26 cellular contexts compared by ENCODE assay signal in the genomic region with DNA sequence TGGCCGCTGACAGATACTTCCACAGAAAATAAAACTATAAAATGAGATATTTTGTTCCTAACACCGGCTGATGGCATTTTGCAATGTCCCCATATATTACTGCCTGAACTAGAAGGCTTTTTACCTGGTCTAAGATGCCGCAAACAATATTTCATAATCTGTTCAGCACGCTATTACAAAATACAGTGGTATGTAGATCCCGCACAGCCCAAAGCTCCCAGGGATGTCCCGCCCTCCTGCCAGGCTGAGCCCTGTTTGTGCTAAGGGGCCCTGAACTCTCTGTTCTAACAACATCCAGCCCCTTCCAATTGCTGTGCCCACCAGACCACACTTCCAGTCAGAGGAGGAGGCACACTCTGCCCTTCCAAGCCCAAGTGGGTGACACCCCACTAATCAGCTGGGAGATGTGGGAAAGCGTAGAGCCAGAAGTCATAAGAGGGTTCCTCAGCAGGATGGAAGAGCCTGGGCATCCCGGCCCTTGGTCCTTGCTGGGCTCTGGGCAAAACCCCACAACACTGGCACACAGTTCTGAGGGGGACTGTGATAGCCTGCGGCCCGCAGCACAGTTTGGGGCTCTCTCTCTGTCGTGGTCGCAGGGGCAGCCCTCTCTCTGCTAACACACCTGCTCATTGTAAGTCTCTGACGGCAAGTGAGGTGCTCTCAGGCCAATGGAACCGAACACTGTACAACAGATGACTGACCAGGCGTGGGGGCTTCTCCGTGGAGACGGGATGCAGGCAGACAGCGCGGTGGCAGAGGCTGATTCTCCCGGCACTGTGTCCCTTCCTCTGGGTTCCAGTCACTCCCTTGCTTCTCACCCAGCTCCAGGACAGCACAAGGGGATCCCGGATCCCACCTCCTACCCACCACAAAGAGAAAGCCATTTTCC. TPM values are rescaled to one million over a fixed set of nuclear protein-coding genes. Genes with fewer than 3 reads are reported as not detected.
DNase-seq lines count a peak whose midpoint lies in the region; ATAC-seq, FAIRE-seq and TF ChIP-seq lines count a peak whose summit lies in the region.
"Had no signal": no experiment of that assay in that cellular context is flagged by ENCODE, and none has a peak within 500 bp of the region (broad histone marks: within the 10 kb centered on the region; RNA-seq: fewer than 3 reads in every experiment).

No MANE protein-coding gene starts in this region.

- H3K9me3 Mint-ChIP-seq in MCF 10A (ENCODE audit: unreplicated experiment) (no peaks in the 10 kb centered on the region), osteocyte (ENCODE audit: unreplicated experiment) (no peaks in the 10 kb centered on the region)
- H3K9me3 Mint-ChIP-seq in natural killer cell treated with Interleukin-12 subunit alpha and Interleukin-12 subunit beta and Interleukin-15 and Interleukin-18, amount 100 ng/mL, for 72 hours, result no peaks in the 10 kb centered on the region
- H3K9me3 Mint-ChIP-seq: CD14-positive monocyte, H9, HFFc6 had no signal

- TF ChIP-seq CTCF in MCF 10A (IDR thresholded peaks at IDR 0.05; ENCODE audit: unreplicated experiment) (no peak), mammary epithelial cell (conservative IDR thresholded peaks at IDR 0.05 in 1 of 2, IDR thresholded peaks at IDR 0.05 in 1 of 2; ENCODE audit: extremely low read depth in 1 of 2, insufficient read depth in 1 of 2, low read depth in 1 of 2, low read length in 2 of 2) (no peak), coronary artery (IDR thresholded peaks at IDR 0.05) (no peak), HepG2 (CRISPR knock-in tag; IDR thresholded peaks at IDR 0.05) (no peak), osteocyte (IDR thresholded peaks at IDR 0.05) (no peak)

- no peak for FAIRE-seq in HepG2 (lab: Jason Lieb, UNC)
- FAIRE-seq: A204.1, HTR-8/SVneo had no signal

- no peak for TF ChIP-seq POLR2A in HepG2 (IDR thresholded peaks at IDR 0.05; ENCODE audit: insufficient read depth in 1 of 2, low read depth in 2 of 2, low read length in 2 of 2)

- no peak overlapping the region for H3K4me3 ChIP-seq in mammary epithelial cell (replicated peaks in 1 of 3; ENCODE audit: insufficient read depth in 1 of 3, low read depth in 2 of 3, low read length in 3 of 3)
- no peak overlapping the region for H3K4me3 ChIP-seq in coronary artery
- no peak overlapping the region for H3K4me3 ChIP-seq in HepG2 (replicated peaks in 1 of 3; ENCODE audit: insufficient read depth in 1 of 3, low read depth in 2 of 3, low read length in 3 of 3)

- H3K36me3 ChIP-seq in mammary epithelial cell (ENCODE audit: insufficient read depth, low read length) (no peaks in the 10 kb centered on the region), HepG2 (replicated peaks in 1 of 2; ENCODE audit: control insufficient read depth in 1 of 2, insufficient read depth in 2 of 2, low read length in 2 of 2) (peaks cover 23 to 62% of the 10 kb centered on the region in 2 experiments)

- in situ Hi-C loops in mammary epithelial cell (cut with MboI; ENCODE audit: low sequenced_read_pairs in 2 of 2), result no loop called here
- in situ Hi-C loops in HepG2 (cut with HindIII; ENCODE audit: extremely low pct_ligation_motif_present, low pct_unique_long_range_greater_than_20kb), result loop anchor here (10.0 kb wide), 1 partner anchor 211 kb away; no protein-coding TSS in a partner anchor

- H4K20me1 ChIP-seq in mammary epithelial cell (ENCODE audit: insufficient read depth, low read length) (no peaks in the 10 kb centered on the region), HepG2 (ENCODE audit: insufficient read depth, low read length) (no peaks in the 10 kb centered on the region)

- H2AFZ ChIP-seq in mammary epithelial cell (ENCODE audit: low read depth, low read length) (no peak overlapping the region), HepG2 (ENCODE audit: low read length) (no peak overlapping the region)

- POLR2A ChIA-PET in MCF 10A (lab: Yijun Ruan, JAX) (no interaction called here), HepG2 (lab: Yijun Ruan, JAX) (interaction anchor here (1.3 to 1.6 kb wide), 2 partner anchors 11 to 54 kb away, joined by 4 to 5 read pairs; no protein-coding TSS in a partner anchor)

- CTCF ChIA-PET in MCF 10A (lab: Yijun Ruan, JAX) (no interaction called here), mammary epithelial cell (lab: Charles Lee; ENCODE audit: low non-redundant PET) (no interaction called here), HepG2 (lab: Yijun Ruan, JAX; ENCODE audit: low intra/inter-chr PET ratio, low total read pairs) (no interaction called here)

- no peak for TF ChIP-seq EP300 in HepG2 (IDR thresholded peaks at IDR 0.05; ENCODE audit: low read depth in 2 of 2, low read length in 2 of 2)
- TF ChIP-seq EP300 in HepG2 (CRISPR knock-in tag; IDR thresholded peaks at IDR 0.05; ENCODE audit: borderline replicate concordance), result no peak

- H3K36me3 Mint-ChIP-seq in MCF 10A (ENCODE audit: insufficient read depth, unreplicated experiment), result peaks cover 20% of the 10 kb centered on the region
- H3K36me3 Mint-ChIP-seq in osteocyte (ENCODE audit: unreplicated experiment), result no peaks in the 10 kb centered on the region
- no peaks in the 10 kb centered on the region for H3K36me3 Mint-ChIP-seq in natural killer cell treated with Interleukin-12 subunit alpha and Interleukin-12 subunit beta and Interleukin-15 and Interleukin-18, amount 100 ng/mL, for 72 hours
- H3K36me3 Mint-ChIP-seq: CD14-positive monocyte, IgD-negative memory B cell had no signal

- BruUV-seq in MCF 10A (replicated peaks; lab: Mats Ljungman, UMichigan) (no TSS peak), mammary epithelial cell (replicated peaks; lab: Mats Ljungman, UMichigan) (no TSS peak), HepG2 (replicated peaks; lab: Mats Ljungman, UMichigan) (no TSS peak)

- H3K4me3 Mint-ChIP-seq in MCF 10A (ENCODE audit: unreplicated experiment) (no peak overlapping the region), osteocyte (ENCODE audit: unreplicated experiment) (no peak overlapping the region)
- H3K4me3 Mint-ChIP-seq in natural killer cell treated with Interleukin-12 subunit alpha and Interleukin-12 subunit beta and Interleukin-15 and Interleukin-18, amount 100 ng/mL, for 72 hours, result no peak overlapping the region
- H3K4me3 Mint-ChIP-seq: B cell, H9, HFFc6 had no signal

- H3K4me1 Mint-ChIP-seq in MCF 10A (ENCODE audit: insufficient read depth, unreplicated experiment) (no peaks in the 10 kb centered on the region), osteocyte (ENCODE audit: unreplicated experiment) (no peaks in the 10 kb centered on the region)
- H3K4me1 Mint-ChIP-seq in natural killer cell treated with Interleukin-12 subunit alpha and Interleukin-12 subunit beta and Interleukin-15 and Interleukin-18, amount 100 ng/mL, for 72 hours (ENCODE audit: low read depth in 2 of 2), result no peaks in the 10 kb centered on the region
- H3K4me1 Mint-ChIP-seq: B cell, CD14-positive monocyte, IgD-negative memory B cell had no signal

- dilution Hi-C loops in mammary epithelial cell (cut with HindIII; ENCODE audit: low sequenced_read_pairs), result no loop called here

- H3K4me2 ChIP-seq in mammary epithelial cell (ENCODE audit: insufficient read depth, low read depth, low read length) (no peak overlapping the region), HepG2 (ENCODE audit: low read depth, low read length) (no peak overlapping the region)
- H3K4me2 ChIP-seq: SK-N-SH had no signal

- H3K27ac Mint-ChIP-seq in MCF 10A (ENCODE audit: low read depth, unreplicated experiment) (no peak overlapping the region), osteocyte (ENCODE audit: unreplicated experiment) (no peak overlapping the region)
- H3K27ac Mint-ChIP-seq in natural killer cell treated with Interleukin-12 subunit alpha and Interleukin-12 subunit beta and Interleukin-15 and Interleukin-18, amount 100 ng/mL, for 72 hours, result no peak overlapping the region
- H3K27ac Mint-ChIP-seq: B cell, HFFc6, IgD-negative memory B cell had no signal

- TF ChIP-seq RAD21 in HepG2 (CRISPR knock-in tag; IDR thresholded peaks at IDR 0.05), result no peak

- WGBS in mammary epithelial cell (ENCODE audit: low coverage, missing lambda C conversion rate), result 87% methylated on average over 8 of the region's 21 CpGs
- 88% methylated on average over 11 of the region's 21 CpGs for WGBS in HepG2 (ENCODE audit: low lambda C conversion rate)

- H3K79me2 ChIP-seq in mammary epithelial cell (ENCODE audit: insufficient read depth, low read length), result no peaks in the 10 kb centered on the region
- peaks cover 4% of the 10 kb centered on the region for H3K79me2 ChIP-seq in HepG2 (ENCODE audit: insufficient read depth, low read length)

- DNase-seq in MCF 10A (ENCODE audit: unreplicated experiment) (peak; percentile 39), mammary epithelial cell (no peak), coronary artery (ENCODE audit: low spot score) (peak; percentile 62), HepG2 (ENCODE audit: low spot score) (peak; percentile 39), osteocyte (ENCODE audit: extremely low spot score, unreplicated experiment) (peak; percentile 73), NCI-H524 treated with DMSO at 0.1 percent for 48 hours (lab: John Stamatoyannopoulos, UW) (no peak)
- no peak for DNase-seq in natural killer cell treated with Interleukin-12 subunit alpha and Interleukin-12 subunit beta and Interleukin-15 and Interleukin-18, amount 100 ng/mL, for 72 hours (ENCODE audit: low spot score)
- DNase-seq: DMS79; HFFc6; NCI-H1092; NCI-H146; NCI-H2029; NCI-H2227 treated with DMSO at 0.1 percent for 48 hours; NCI-H510A treated with DMSO at 0.1 percent for 48 hours; NCI-H774; NK-92 treated with Interleukin-12 subunit alpha and Interleukin-12 subunit beta, amount 100 ng/mL, for 24 hours; SIG-M5; SK-N-SH had no signal

- no peaks in the 10 kb centered on the region for H3K27me3 ChIP-seq in mammary epithelial cell (ENCODE audit: insufficient read depth, low read length)
- H3K27me3 ChIP-seq in HepG2 (ENCODE audit: control insufficient read depth in 1 of 2, insufficient read depth in 2 of 2, low read length in 2 of 2), result no peaks in the 10 kb centered on the region

- H3K4me1 ChIP-seq in mammary epithelial cell (ENCODE audit: insufficient read depth, low read length), result no peaks in the 10 kb centered on the region
- peaks cover 65% of the 10 kb centered on the region for H3K4me1 ChIP-seq in HepG2 (ENCODE audit: insufficient read depth, low read length)

- H3K27me3 Mint-ChIP-seq in MCF 10A (ENCODE audit: insufficient read depth, unreplicated experiment) (no peaks in the 10 kb centered on the region), osteocyte (ENCODE audit: unreplicated experiment) (peaks cover 10% of the 10 kb centered on the region)
- peaks cover 8% of the 10 kb centered on the region in 2 donors for H3K27me3 Mint-ChIP-seq in natural killer cell treated with Interleukin-12 subunit alpha and Interleukin-12 subunit beta and Interleukin-15 and Interleukin-18, amount 100 ng/mL, for 72 hours

- ATAC-seq in HepG2 (no peak), HG03469 (IDR thresholded peaks at IDR 0.05; ENCODE audit: unreplicated experiment) (no peak)
- ATAC-seq in natural killer cell treated with Interleukin-12 subunit alpha and Interleukin-12 subunit beta and Interleukin-15 and Interleukin-18, amount 100 ng/mL, for 72 hours, result no peak

- no peak overlapping the region for H3K9ac ChIP-seq in mammary epithelial cell (ENCODE audit: insufficient read depth, low read length)
- no peak overlapping the region for H3K9ac ChIP-seq in HepG2 (ENCODE audit: insufficient read depth, low read depth, low read length)
- H3K9ac ChIP-seq: SK-N-SH had no signal

- no peak overlapping the region for H3K27ac ChIP-seq in mammary epithelial cell (ENCODE audit: insufficient read depth, low read depth, low read length)
- H3K27ac ChIP-seq in coronary artery, result no peak overlapping the region
- H3K27ac ChIP-seq in HepG2 (ENCODE audit: extremely low read length, insufficient read depth, low read length), result no peak overlapping the region
- H3K27ac ChIP-seq: RWPE1 had no signal

- intact Hi-C loops in MCF 10A (cut with micrococcal nuclease) (no loop called here), mammary epithelial cell (cut with micrococcal nuclease) (no loop called here), HepG2 (cut with micrococcal nuclease; ENCODE audit: unreplicated experiment) (no loop called here)

- no peaks in the 10 kb centered on the region for H3K9me3 ChIP-seq in mammary epithelial cell (replicated peaks; ENCODE audit: insufficient read depth, low read length)
- H3K9me3 ChIP-seq in HepG2 (ENCODE audit: low read length), result no peaks in the 10 kb centered on the region
- H3K9me3 ChIP-seq: SK-N-SH had no signal

RNA-seq across cellular contexts. Expression of gene PCSK6, which starts 55.2 kb away (rescaled TPM):
- total RNA-seq in MCF 10A (2022) (29.8 and 30.8 TPM in 2 replicates), mammary epithelial cell (1 to 10 TPM; 1.7 to 6.1 TPM), HepG2 (2016; rRNA removed; fragmentation: Illumina TruSeq; extraction: Trizol) (42.5 and 56.5 TPM in 2 replicates), osteocyte (0.43 and 0.55 TPM in 2 replicates)
- polyA plus RNA-seq in mammary epithelial cell (0.22 TPM), HepG2 (2011; rRNA removed) (155 and 208 TPM in 2 replicates)
- polyA minus RNA-seq in mammary epithelial cell, result not detected
- total RNA-seq in HepG2 (2016; cell fraction: cytosol; rRNA removed; fragmentation: Illumina TruSeq; extraction: Trizol; ENCODE audit: low read depth), result 71.9 and 81.0 TPM in 2 replicates
- total RNA-seq in HepG2 (2016; cell fraction: insoluble cytoplasmic fraction; rRNA removed; fragmentation: Illumina TruSeq; extraction: Trizol), result 34.4 and 55.2 TPM in 2 replicates
- total RNA-seq in HepG2 (2016; cell fraction: membrane; rRNA removed; fragmentation: Illumina TruSeq; extraction: Trizol), result 69.6 and 77.5 TPM in 2 replicates
- total RNA-seq in HepG2 (2016; cell fraction: nucleus; rRNA removed; fragmentation: Illumina TruSeq; extraction: Trizol), result 66.0 and 74.7 TPM in 2 replicates
- polyA plus RNA-seq in HepG2 (2011; cell fraction: cytosol; rRNA removed), result 113 and 150 TPM in 2 replicates
- 207 and 256 TPM in 2 replicates for polyA plus RNA-seq in HepG2 (2011; cell fraction: nucleus; rRNA removed)
- 61.3 and 94.3 TPM in 2 replicates for polyA plus RNA-seq in HepG2 (2012)
- 28.0 and 30.8 TPM in 2 replicates for polyA plus RNA-seq in HepG2 (2016; cell fraction: cytosol; fragmentation: Illumina TruSeq; extraction: Trizol; ENCODE audit: low read depth)
- 34.4 and 44.9 TPM in 2 replicates for polyA plus RNA-seq in HepG2 (2016; cell fraction: insoluble cytoplasmic fraction; fragmentation: Illumina TruSeq; extraction: Trizol; ENCODE audit: low read depth)
- polyA plus RNA-seq in HepG2 (2016; cell fraction: membrane; fragmentation: Illumina TruSeq; extraction: Trizol; ENCODE audit: low read depth), result 53.8 and 67.9 TPM in 2 replicates
- polyA plus RNA-seq in HepG2 (2016; cell fraction: nucleus; fragmentation: Illumina TruSeq; extraction: Trizol; ENCODE audit: insufficient read depth, low read depth), result 84.3 and 88.3 TPM in 2 replicates
- 65.0 and 447 TPM in 2 replicates for polyA minus RNA-seq in HepG2 (2011; rRNA and poly(A)+ RNA removed; ENCODE audit: low replicate concordance)
- 126 and 149 TPM in 2 replicates for polyA minus RNA-seq in HepG2 (2011; cell fraction: cytosol; rRNA and poly(A)+ RNA removed)
- polyA minus RNA-seq in HepG2 (2011; cell fraction: nucleus; rRNA and poly(A)+ RNA removed), result 126 and 142 TPM in 2 replicates
- total RNA-seq in natural killer cell treated with Interleukin-12 subunit alpha and Interleukin-12 subunit beta and Interleukin-15 and Interleukin-18, amount 100 ng/mL, for 72 hours, result under 1 TPM in 1 of 2 donors, not detected in 1; 0.95 TPM
- total RNA-seq: HFFc6 had no signal

Comparison
In these comparisons a context has a peak if more than half of its experiments do, and no peak if none do; other contexts are left out.
1. DNase-seq: peak in MCF 10A (single experiment), coronary artery (single experiment), HepG2 (single experiment) and osteocyte (single experiment); none in mammary epithelial cell (single experiment), natural killer cell treated with Interleukin-12 subunit alpha and Interleukin-12 subunit beta and Interleukin-15 and Interleukin-18, amount 100 ng/mL, for 72 hours (single experiment) and NCI-H524 treated with DMSO at 0.1 percent for 48 hours (single experiment).